Comparison of ENCODE assay signal across 8 cellular contexts in the genomic region with DNA sequence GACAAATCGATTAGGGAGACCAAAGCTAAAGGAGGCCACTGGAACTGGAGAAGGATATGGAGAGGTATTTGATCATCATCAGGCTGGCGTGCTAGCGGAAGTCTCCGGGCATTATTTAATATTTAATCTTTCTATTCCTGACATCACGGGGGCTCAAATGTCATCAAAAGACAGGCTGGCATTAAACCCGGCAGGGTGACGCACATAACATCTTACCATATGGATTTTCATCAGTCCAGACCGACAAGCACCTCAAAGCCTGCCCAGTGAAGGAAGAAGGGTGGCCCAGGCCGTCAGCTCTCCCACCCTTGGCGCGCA. TPM values are rescaled to one million over a fixed set of nuclear protein-coding genes. Genes with fewer than 3 reads are reported as not detected.
A peak's percentile ranks its signal among the peaks of the same experiment; 100 is the strongest.
DNase-seq lines count a peak whose midpoint lies in the region; ATAC-seq, FAIRE-seq and TF ChIP-seq lines count a peak whose summit lies in the region.

No MANE protein-coding gene starts in this region.

- H3K27me3 ChIP-seq in brain microvascular endothelial cell (replicated peaks) = no peaks in the 10 kb centered on the region
- no peaks in the 10 kb centered on the region for H3K27me3 ChIP-seq in left lung
- H3K27me3 ChIP-seq in thyroid gland = no peaks in the 10 kb centered on the region

- in situ Hi-C loops in brain microvascular endothelial cell (cut with HindIII; ENCODE audit: low pct_ligation_motif_present, low sequenced_read_pairs) = no loop called here

- H3K27ac ChIP-seq in brain microvascular endothelial cell = peak overlapping the region; percentile 91
- peak overlapping the region; percentile 96 to 98 for H3K27ac ChIP-seq in left lung
- H3K27ac ChIP-seq in thyroid gland = peak overlapping the region; percentile 81 to 99 (median 93)

- H3K9me3 ChIP-seq in left lung = no peaks in the 10 kb centered on the region
- no peaks in the 10 kb centered on the region for H3K9me3 ChIP-seq in thyroid gland

- H3K36me3 ChIP-seq in brain microvascular endothelial cell (replicated peaks) (no peaks in the 10 kb centered on the region), left lung (no peaks in the 10 kb centered on the region), thyroid gland (no peaks in the 10 kb centered on the region)

- DNase-seq in AG09309 (ENCODE audit: low read depth) (no peak), GM19239 (ENCODE audit: insufficient read length, low spot score) (peak; percentile 10), NCI-H2171 (lab: John Stamatoyannopoulos, UW) (peak; percentile 36), brain microvascular endothelial cell (peak; percentile 36), left lung (no peak), thyroid gland (no peak), DMS153 treated with DMSO at 0.1 percent for 48 hours (lab: John Stamatoyannopoulos, UW; ENCODE audit: unreplicated experiment) (no peak)

- 3% methylated on average over 8 to 11 of the region's 11 CpGs for WGBS in thyroid gland, 2 donors

- H3K4me3 ChIP-seq in AG09309 (ENCODE audit: control insufficient read depth, low read depth, low read length) (peak overlapping the region; percentile 83), brain microvascular endothelial cell (ENCODE audit: low read depth, low read length) (peak overlapping the region; percentile 87), left lung (peak overlapping the region; percentile 59 to 87), thyroid gland (replicated peaks in 1 of 3) (peak overlapping the region; percentile 60 to 95 (median 66))

- no peak for TF ChIP-seq POLR2A in thyroid gland (IDR thresholded peaks at IDR 0.05)

- peak; percentile 3 for ATAC-seq in left lung
- no peak for ATAC-seq in HG02973 (IDR thresholded peaks at IDR 0.05; ENCODE audit: unreplicated experiment)

- FAIRE-seq in GM19239 (lab: Jason Lieb, UNC) = peak; percentile 35

- H3K4me1 ChIP-seq in left lung (peaks cover 28 to 56% of the 10 kb centered on the region in 2 donors), thyroid gland (peaks cover 23 to 36% of the 10 kb centered on the region in 2 donors)

- intact Hi-C loops in left lung (cut with DNase I) (no loop called here), thyroid gland (cut with DNase I) (no loop called here)

- TF ChIP-seq CTCF in AG09309 (IDR thresholded peaks at IDR 0.05; ENCODE audit: control insufficient read depth, insufficient read depth, low read depth, low read length, missing control alignments) = no peak
- TF ChIP-seq CTCF in brain microvascular endothelial cell (IDR thresholded peaks at IDR 0.05; ENCODE audit: low read depth, low read length, missing control alignments) = no peak
- no peak for TF ChIP-seq CTCF in left lung (IDR thresholded peaks at IDR 0.05)
- TF ChIP-seq CTCF in thyroid gland (IDR thresholded peaks at IDR 0.05) = no peak

RNA-seq across cellular contexts. Expression of a gene that starts 0.6 kb away (rescaled TPM):
- total RNA-seq in left lung = 10 to 100 TPM; 75.2 to 98.0 TPM
- 100 to 1,000 TPM; 100 to 130 (median 111) TPM for total RNA-seq in thyroid gland

RNA-seq across cellular contexts. Expression of a gene that starts 0.7 kb away (rescaled TPM):
- 1 to 10 TPM; 3.4 to 3.9 TPM for total RNA-seq in left lung
- total RNA-seq in thyroid gland = 1 to 10 TPM; 1.2 to 5.7 (median 2.7) TPM

Comparison
In these comparisons a context has a peak if more than half of its experiments do, and no peak if none do; other contexts are left out.
1. DNase-seq: peak in GM19239 (single experiment), NCI-H2171 (single experiment) and brain microvascular endothelial cell (single experiment); none in AG09309 (single experiment), left lung (0 of 2), thyroid gland (0 of 2) and DMS153 treated with DMSO at 0.1 percent for 48 hours (single experiment).
2. Peak in every context shown above with its lines, with median percentiles within 50 percentile points of each other: H3K4me3 ChIP-seq and H3K27ac ChIP-seq.